Comparison of ENCODE assay signal across 25 cellular contexts in genomic region chrY:13756615-13757014, GRCh38. TPM values are rescaled to one million over a fixed set of nuclear protein-coding genes. Genes with fewer than 3 reads are reported as not detected.
"Had no signal": no experiment of that assay in that cellular context is flagged by ENCODE, and none has a peak within 500 bp of the region (broad histone marks: within the 10 kb centered on the region; RNA-seq: fewer than 3 reads in every experiment).

No MANE protein-coding gene starts in this region.

- H3K27me3 ChIP-seq: dorsolateral prefrontal cortex, gastrocnemius medialis, heart right ventricle, neutrophil, spleen, suprapubic skin, thyroid gland, upper lobe of left lung, uterus had no signal

- H3K4me3 ChIP-seq: dorsolateral prefrontal cortex, gastrocnemius medialis, heart right ventricle, mucosa of descending colon, psoas muscle, spleen, suprapubic skin, thyroid gland, upper lobe of left lung, uterus had no signal

- H3K9me3 ChIP-seq: gastrocnemius medialis, heart right ventricle, mucosa of descending colon, neutrophil, psoas muscle, spleen, suprapubic skin, thyroid gland, upper lobe of left lung, uterus had no signal

- H3K36me3 ChIP-seq: gastrocnemius medialis, heart right ventricle, neutrophil, spleen, suprapubic skin, thyroid gland, upper lobe of left lung, uterus had no signal

- ATAC-seq: esophagus mucosa; gastrocnemius medialis; heart right ventricle; left lobe of liver; mucosa of descending colon; naive thymus-derived CD8-positive, alpha-beta T cell; psoas muscle; sciatic nerve had no signal

- H3K36me3 Mint-ChIP-seq: naive thymus-derived CD8-positive, alpha-beta T cell had no signal

- DNase-seq: cortex of kidney; dorsolateral prefrontal cortex; effector CD8-positive, alpha-beta T cell; gastrocnemius medialis; heart right ventricle; hypothalamus; mammary epithelial cell; mucosa of descending colon; naive thymus-derived CD8-positive, alpha-beta T cell; psoas muscle; spleen; stimulated activated CD4-positive, alpha-beta T cell treated with anti-CD3 and anti-CD28 coated beads, Interleukin-15, amount 100 ng/mL, for 24 hours; stimulated activated CD4-positive, alpha-beta T cell treated with anti-CD3 and anti-CD28 coated beads, Interleukin-1b, Interleukin-23, amount 100 ng/mL, for 48 hours; stimulated activated CD4-positive, alpha-beta T cell treated with anti-CD3 and anti-CD28 coated beads, Interleukin-4, amount 100 ng/mL, for 4 hours; stimulated activated naive CD4-positive, alpha-beta T cell; thyroid gland; upper lobe of left lung; uterus had no signal

- FAIRE-seq: islet of Langerhans had no signal

- H3K27ac ChIP-seq: dorsolateral prefrontal cortex, gastrocnemius medialis, heart right ventricle, neutrophil, psoas muscle, spleen, suprapubic skin, thyroid gland, upper lobe of left lung, uterus had no signal

- H3K4me1 ChIP-seq: gastrocnemius medialis, heart right ventricle, psoas muscle, thyroid gland, upper lobe of left lung, uterus had no signal

- H3K4me3 Mint-ChIP-seq: naive thymus-derived CD8-positive, alpha-beta T cell had no signal

- H3K27ac Mint-ChIP-seq: naive thymus-derived CD8-positive, alpha-beta T cell had no signal

- H3K9me3 Mint-ChIP-seq: naive thymus-derived CD8-positive, alpha-beta T cell had no signal

RNA-seq across cellular contexts. Expression of gene TMSB4Y, which starts 52.9 kb away (rescaled TPM):
- total RNA-seq: esophagus mucosa, fibroblast of lung, gastrocnemius medialis, mammary epithelial cell, psoas muscle, sciatic nerve, uterus had no signal
